ENCODE assay signal across 8 cellular contexts in genomic region chr19:39834287-39834841, GRCh38. TPM values are rescaled to one million over a fixed set of nuclear protein-coding genes. Genes with fewer than 3 reads are reported as not detected.
DNase-seq lines count a peak whose midpoint lies in the region; FAIRE-seq and TF ChIP-seq lines count a peak whose summit lies in the region.

No MANE protein-coding gene starts in this region.

- POLR2A ChIA-PET in CD8-positive, alpha-beta memory T cell (lab: Charles Lee) = interaction anchor here (0.5 to 1.7 kb wide), 9 partner anchors 10 to 501 kb away, joined by 3 to 26 read pairs (median 5); partner anchors contain the start of genes FBL, PSMC4, RPS16 and ZNF546

- no peaks in the 10 kb centered on the region for H3K9me3 ChIP-seq in CD8-positive, alpha-beta memory T cell (ENCODE audit: low read length)
- H3K9me3 ChIP-seq in Karpas-422 (ENCODE audit: low read length) = no peaks in the 10 kb centered on the region
- no peaks in the 10 kb centered on the region for H3K9me3 ChIP-seq in effector memory CD4-positive, alpha-beta T cell (ENCODE audit: control insufficient read depth, low read length)
- no peaks in the 10 kb centered on the region for H3K9me3 ChIP-seq in neuron (ENCODE audit: low read length)
- H3K9me3 ChIP-seq in BE2C = no peaks in the 10 kb centered on the region

- H3K27me3 Mint-ChIP-seq in CD8-positive, alpha-beta memory T cell = no peaks in the 10 kb centered on the region

- H3K4me1 ChIP-seq in CD8-positive, alpha-beta memory T cell (ENCODE audit: insufficient read depth, low read length) = peaks cover 19% of the 10 kb centered on the region
- peaks cover 20% of the 10 kb centered on the region for H3K4me1 ChIP-seq in Karpas-422 (ENCODE audit: low read length)
- H3K4me1 ChIP-seq in effector memory CD4-positive, alpha-beta T cell (ENCODE audit: control insufficient read depth, insufficient read depth, low read length, poor library complexity, severe bottlenecking) = peaks cover 18% of the 10 kb centered on the region
- peaks cover 25% of the 10 kb centered on the region for H3K4me1 ChIP-seq in neuron (ENCODE audit: insufficient read depth, low read length)
- H3K4me1 ChIP-seq in BE2C = peaks cover 11% of the 10 kb centered on the region

- no peak overlapping the region for H3K4me3 ChIP-seq in CD8-positive, alpha-beta memory T cell (ENCODE audit: low read length)
- peak overlapping the region; percentile 23; the same call in 1 of the 2 replicates for H3K4me3 ChIP-seq in Karpas-422 (ENCODE audit: low read length)
- no peak overlapping the region for H3K4me3 ChIP-seq in effector memory CD4-positive, alpha-beta T cell (ENCODE audit: insufficient read depth, low read depth, low read length, poor library complexity, severe bottlenecking)
- peak overlapping the region; percentile 66 for H3K4me3 ChIP-seq in neuron (ENCODE audit: low read length)
- H3K4me3 ChIP-seq in BE2C (ENCODE audit: low read depth, low read length) = no peak overlapping the region

- no peak for TF ChIP-seq CTCF in BE2C (IDR thresholded peaks at IDR 0.05; ENCODE audit: low read depth, low read length)

- peak overlapping the region; percentile 93 for H3K4me2 ChIP-seq in Karpas-422 (ENCODE audit: low read depth, low read length, poor library complexity, severe bottlenecking)

- CTCF ChIA-PET in CD8-positive, alpha-beta memory T cell (lab: Charles Lee) = interaction anchor here (1.7 to 2.1 kb wide), 4 partner anchors 9 to 136 kb away, joined by 6 to 27 read pairs (median 10); partner anchors contain the start of genes FBL and PSMC4

- H3K4me3 Mint-ChIP-seq in CD8-positive, alpha-beta memory T cell = peak overlapping the region; percentile 49 to 95 (median 73)

- peak overlapping the region; percentile 38 to 98 (median 92) for H3K27ac Mint-ChIP-seq in CD8-positive, alpha-beta memory T cell

- H3K36me3 Mint-ChIP-seq in CD8-positive, alpha-beta memory T cell = peaks cover 16 to 69% (median 19%) of the 10 kb centered on the region in 3 donors

- no peaks in the 10 kb centered on the region for H3K27me3 ChIP-seq in CD8-positive, alpha-beta memory T cell (ENCODE audit: insufficient read depth, low read length, poor library complexity, severe bottlenecking)
- H3K27me3 ChIP-seq in Karpas-422 (ENCODE audit: low read length) (no peaks in the 10 kb centered on the region), neuron (ENCODE audit: insufficient read depth, low read length) (no peaks in the 10 kb centered on the region), BE2C (no peaks in the 10 kb centered on the region)
- no peaks in the 10 kb centered on the region for H3K27me3 ChIP-seq in effector memory CD4-positive, alpha-beta T cell (replicated peaks; ENCODE audit: control insufficient read depth, insufficient read depth, low read length, poor library complexity, severe bottlenecking)

- H3K79me2 ChIP-seq in Karpas-422 (ENCODE audit: low read length) = peaks cover 27% of the 10 kb centered on the region

- no peaks in the 10 kb centered on the region for H3K9me3 Mint-ChIP-seq in CD8-positive, alpha-beta memory T cell

- H3K4me1 Mint-ChIP-seq in CD8-positive, alpha-beta memory T cell = peaks cover 25 to 40% (median 28%) of the 10 kb centered on the region in 3 donors

- peak overlapping the region; percentile 97 for H3K27ac ChIP-seq in CD8-positive, alpha-beta memory T cell (ENCODE audit: low read depth, low read length)
- H3K27ac ChIP-seq in Karpas-422 (ENCODE audit: low read length) = no peak overlapping the region
- H3K27ac ChIP-seq in effector memory CD4-positive, alpha-beta T cell (ENCODE audit: insufficient read depth, low read length, poor library complexity, severe bottlenecking) = peak overlapping the region; percentile 99

- no peak for FAIRE-seq in frontal cortex (lab: Jason Lieb, UNC)

- DNase-seq in CD8-positive, alpha-beta memory T cell = no peak
- DNase-seq in Karpas-422 (no peak), NCI-H2171 treated with DMSO at 0.1 percent for 48 hours (lab: John Stamatoyannopoulos, UW) (no peak), frontal cortex (ENCODE audit: low spot score in 2 of 2) (no peak), BE2C (no peak), globus pallidus (ENCODE audit: low spot score) (no peak)
- DNase-seq in effector memory CD4-positive, alpha-beta T cell = no peak

- H3K36me3 ChIP-seq in CD8-positive, alpha-beta memory T cell (ENCODE audit: insufficient read depth, low read length) = peaks cover 43% of the 10 kb centered on the region
- H3K36me3 ChIP-seq in Karpas-422 (ENCODE audit: insufficient read depth, low read length) = peaks cover 50% of the 10 kb centered on the region
- H3K36me3 ChIP-seq in effector memory CD4-positive, alpha-beta T cell (ENCODE audit: control insufficient read depth, insufficient read depth, low read length) = peaks cover 54% of the 10 kb centered on the region
- peaks cover 71% of the 10 kb centered on the region for H3K36me3 ChIP-seq in neuron (ENCODE audit: insufficient read depth, low read length)
- peaks cover 74% of the 10 kb centered on the region for H3K36me3 ChIP-seq in BE2C

- peak overlapping the region; percentile 33 for H3K9ac ChIP-seq in Karpas-422 (ENCODE audit: low read length)

- H2AFZ ChIP-seq in Karpas-422 (ENCODE audit: low read length) (no peak overlapping the region), neuron (ENCODE audit: low read depth, low read length) (no peak overlapping the region)

- no peaks in the 10 kb centered on the region for H3K9me2 ChIP-seq in Karpas-422 (replicated peaks; ENCODE audit: insufficient read depth, low read length)

- H4K20me1 ChIP-seq in Karpas-422 (ENCODE audit: insufficient read depth, low read depth, low read length) = peaks cover 6% of the 10 kb centered on the region; the same call in 1 of the 2 replicates

RNA-seq across cellular contexts. Expression of gene DYRK1B, which starts 0.4 kb away (rescaled TPM):
- total RNA-seq in CD8-positive, alpha-beta memory T cell = 1 to 10 TPM; 7.9 to 9.1 TPM
- 15.3 TPM for polyA plus RNA-seq in CD8-positive, alpha-beta memory T cell
- 10.9 and 30.3 TPM in 2 replicates for total RNA-seq in Karpas-422 (2014; rRNA removed; shearing (Covaris generic); ENCODE audit: low replicate concordance)
- 15.5 TPM for total RNA-seq in frontal cortex
- polyA plus RNA-seq in BE2C (2012; ENCODE audit: insufficient read depth, insufficient read length, low read depth) = 40.5 TPM

RNA-seq across cellular contexts. Expression of gene FBL, which starts 11.8 kb away (rescaled TPM):
- 100 to 1,000 TPM; 661 to 682 TPM for total RNA-seq in CD8-positive, alpha-beta memory T cell
- polyA plus RNA-seq in CD8-positive, alpha-beta memory T cell = 182 TPM
- 359 and 384 TPM in 2 replicates for total RNA-seq in Karpas-422 (2014; rRNA removed; shearing (Covaris generic); ENCODE audit: low replicate concordance)
- total RNA-seq in frontal cortex = 295 TPM
- 641 TPM for polyA plus RNA-seq in BE2C (2012; ENCODE audit: insufficient read depth, insufficient read length, low read depth)

RNA-seq across cellular contexts. Expression of gene LEUTX, which starts 55.7 kb away (rescaled TPM):
- total RNA-seq in CD8-positive, alpha-beta memory T cell = not detected
- not detected for polyA plus RNA-seq in CD8-positive, alpha-beta memory T cell
- not detected in 2 replicates for total RNA-seq in Karpas-422 (2014; rRNA removed; shearing (Covaris generic); ENCODE audit: low replicate concordance)
- not detected for total RNA-seq in frontal cortex
- polyA plus RNA-seq in BE2C (2012; ENCODE audit: insufficient read depth, insufficient read length, low read depth) = not detected

Comparison
In these comparisons a context has a peak if more than half of its experiments do, and no peak if none do; other contexts are left out.
1. H3K4me3 ChIP-seq: peak in Karpas-422 (single experiment) and neuron (single experiment); none in CD8-positive, alpha-beta memory T cell (single experiment), effector memory CD4-positive, alpha-beta T cell (single experiment) and BE2C (single experiment).